In genomic region chr3:53773586-53774368, GRCh38 we compare ENCODE assay signal across 8 cellular contexts.
A peak's percentile ranks its signal among the peaks of the same experiment; 100 is the strongest.
DNase-seq lines count a peak whose midpoint lies in the region; ATAC-seq and TF ChIP-seq lines count a peak whose summit lies in the region.

No MANE protein-coding gene starts in this region.

- in situ Hi-C loops in HAP-1 (cut with MboI; ENCODE audit: low sequenced_read_pairs): no loop called here

- no peaks in the 10 kb centered on the region for H3K36me3 Mint-ChIP-seq in T-cell

- DNase-seq in AG08395 (ENCODE audit: low spot score): peak; percentile 84
- DNase-seq in fibroblast of mammary gland (ENCODE audit: low read depth): peak; percentile 89
- no peak for DNase-seq in T-cell
- DNase-seq in NCI-H1048 (lab: John Stamatoyannopoulos, UW): no peak
- DNase-seq in NOMO-1 (lab: John Stamatoyannopoulos, UW; ENCODE audit: unreplicated experiment in 2 of 2): no peak
- no peak for DNase-seq in HAP-1 (ENCODE audit: low spot score in 2 of 2)

- POLR2A ChIA-PET in T-cell (lab: Charles Lee): no interaction called here

- H3K4me1 ChIP-seq in HAP-1: no peaks in the 10 kb centered on the region

- no peak overlapping the region for H3K27ac Mint-ChIP-seq in T-cell

- no peaks in the 10 kb centered on the region for H3K27me3 ChIP-seq in HAP-1 (ENCODE audit: low read depth)

- CTCF ChIA-PET in T-cell (lab: Charles Lee): no interaction called here

- H3K4me3 ChIP-seq in fibroblast of mammary gland (ENCODE audit: control insufficient read depth, low read depth, low read length): no peak overlapping the region
- no peak overlapping the region for H3K4me3 ChIP-seq in HAP-1

- peak; percentile 84 for ATAC-seq in GM19455 (IDR thresholded peaks at IDR 0.05; ENCODE audit: unreplicated experiment)
- ATAC-seq in HG03378 (IDR thresholded peaks at IDR 0.05; ENCODE audit: unreplicated experiment): peak; percentile 92
- ATAC-seq in T-cell (replicated peaks in 1 of 4): no peak

- H3K9me3 Mint-ChIP-seq in T-cell: no peaks in the 10 kb centered on the region

- H3K36me3 ChIP-seq in HAP-1 (replicated peaks): no peaks in the 10 kb centered on the region

- H3K27me3 Mint-ChIP-seq in T-cell: peaks cover 4 to 9% of the 10 kb centered on the region in 2 donors

- no peaks in the 10 kb centered on the region for H3K4me1 Mint-ChIP-seq in T-cell

- no peaks in the 10 kb centered on the region for H3K9me3 ChIP-seq in HAP-1

- TF ChIP-seq CTCF in fibroblast of mammary gland (conservative IDR thresholded peaks at IDR 0.05; ENCODE audit: control insufficient read depth, insufficient read depth, low read depth, low read length): no peak

- no peak overlapping the region for H3K4me3 Mint-ChIP-seq in T-cell

Comparison
In these comparisons a context has a peak if more than half of its experiments do, and no peak if none do; other contexts are left out.
1. DNase-seq: peak in AG08395 (single experiment) and fibroblast of mammary gland (single experiment); none in T-cell (0 of 34), NCI-H1048 (single experiment), NOMO-1 (0 of 2) and HAP-1 (0 of 2).
2. ATAC-seq: peak in GM19455 (single experiment) and HG03378 (single experiment); none in T-cell (0 of 4).